In the genomic region with DNA sequence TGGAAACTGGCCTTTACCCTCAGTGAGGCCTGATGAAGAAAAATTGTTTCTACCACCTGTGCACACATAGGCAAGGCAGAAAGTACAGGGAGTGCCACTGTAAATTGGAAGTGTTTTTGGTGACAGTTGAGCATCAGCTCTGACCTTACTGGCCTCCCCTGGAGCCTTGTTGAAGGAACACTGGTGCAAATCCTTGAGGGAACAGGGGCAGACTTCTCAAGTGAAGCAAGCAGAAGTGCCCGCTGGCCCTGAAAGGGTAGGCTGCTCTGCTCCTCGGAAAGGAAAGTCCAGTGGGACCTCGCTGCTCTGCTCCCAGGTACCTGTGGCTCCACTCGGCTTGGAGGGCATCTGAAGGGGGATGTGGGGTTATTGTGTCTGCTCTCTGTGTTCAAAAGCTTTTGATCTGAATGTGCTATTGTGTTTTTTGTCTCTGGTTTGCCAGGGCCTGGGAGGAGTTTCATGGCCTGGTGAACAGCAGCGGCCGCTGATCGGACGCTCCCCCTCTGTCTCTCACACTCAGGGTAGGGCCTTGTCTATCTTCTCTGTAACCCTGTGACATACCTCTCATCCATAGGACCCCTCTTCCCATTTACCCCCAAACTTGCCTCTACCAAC, we compare ENCODE assay signal across 26 cellular contexts. TPM values are rescaled to one million over a fixed set of nuclear protein-coding genes. Genes with fewer than 3 reads are reported as not detected.
DNase-seq lines count a peak whose midpoint lies in the region; ATAC-seq and TF ChIP-seq lines count a peak whose summit lies in the region.
"Had no signal": no experiment of that assay in that cellular context is flagged by ENCODE, and none has a peak within 500 bp of the region (broad histone marks: within the 10 kb centered on the region; RNA-seq: fewer than 3 reads in every experiment).

No MANE protein-coding gene starts in this region.

- H3K27me3 Mint-ChIP-seq in activated naive CD8-positive, alpha-beta T cell: no peaks in the 10 kb centered on the region
- H3K27me3 Mint-ChIP-seq in activated naive CD8-positive, alpha-beta T cell treated with anti-CD3 and anti-CD28 coated beads, Interleukin-2, amount 50 U/mL, for 24 hours: no peaks in the 10 kb centered on the region

- in situ Hi-C loops in gastrocnemius medialis (cut with MboI; ENCODE audit: low sequenced_read_pairs in 4 of 4): no loop called here

- no peak for TF ChIP-seq POLR2A in right lobe of liver (IDR thresholded peaks at IDR 0.05)
- peak in 1 of 2 donors; percentile 41 for TF ChIP-seq POLR2A in gastrocnemius medialis (IDR thresholded peaks at IDR 0.05)
- TF ChIP-seq POLR2A in spleen (IDR thresholded peaks at IDR 0.05): no peak

- intact Hi-C loops in right lobe of liver (cut with DNase I): no loop called here
- intact Hi-C loops in gastrocnemius medialis (cut with DNase I; ENCODE audit: low total_unique reads): loop anchor here (2.0 kb wide), 2 partner anchors 15 to 23 kb away; partner anchors contain the start of genes EIF4E2 and TIGD1
- intact Hi-C loops in spleen (cut with DNase I; ENCODE audit: low total_unique reads): no loop called here

- no peaks in the 10 kb centered on the region for H3K4me1 Mint-ChIP-seq in activated naive CD8-positive, alpha-beta T cell (ENCODE audit: low read depth)
- peaks cover 1% of the 10 kb centered on the region for H3K4me1 Mint-ChIP-seq in activated naive CD8-positive, alpha-beta T cell treated with anti-CD3 and anti-CD28 coated beads, Interleukin-2, amount 50 U/mL, for 24 hours

- H3K9me3 ChIP-seq in right lobe of liver (no peaks in the 10 kb centered on the region), gastrocnemius medialis (no peaks in the 10 kb centered on the region), spleen (no peaks in the 10 kb centered on the region)
- H3K9me3 ChIP-seq: ascending aorta, HAP-1, left lung had no signal

- no peak for DNase-seq in activated naive CD8-positive, alpha-beta T cell treated with anti-CD3 and anti-CD28 coated beads, Interleukin-2, amount 50 U/mL, for 24 hours
- DNase-seq in right lobe of liver (no peak), gastrocnemius medialis (peak; percentile 69 to 76), ecto neural progenitor cell (ENCODE audit: low spot score) (no peak), NCI-H1048 (lab: John Stamatoyannopoulos, UW) (no peak), spleen (no peak)
- no peak for DNase-seq in central memory CD4-positive, alpha-beta T cell
- DNase-seq: 8988T; activated CD8-positive, alpha-beta T cell treated with anti-CD3 and anti-CD28 coated beads, Interleukin-2, amount 10 ng/mL, durations not matched to agents 7 days and 5 days; activated T-cell treated with anti-CD3 and anti-CD28 coated beads, Interleukin-2, amount 50 U/mL, for 1 hour; left lung; NCI-H1105 treated with DMSO at 0.1 percent for 48 hours; NCI-H2107; NCI-H510A treated with DMSO at 0.1 percent for 48 hours; occipital lobe; right cardiac atrium; stimulated activated CD4-positive, alpha-beta T cell treated with anti-CD3 and anti-CD28 coated beads, Interleukin-2, amount 100 ng/mL, for 24 hours; stimulated activated naive CD4-positive, alpha-beta T cell treated with Interleukin-2 at 50 U/mL for 16 hours; T1000 had no signal

- H3K36me3 ChIP-seq in right lobe of liver (peaks cover 2 to 13% (median 7%) of the 10 kb centered on the region in 4 donors), gastrocnemius medialis (peaks cover 0 to 26% of the 10 kb centered on the region in 2 donors), spleen (peaks cover 0 to 99% (median 60%) of the 10 kb centered on the region in 6 donors)

- no peak overlapping the region for H3K4me3 Mint-ChIP-seq in activated naive CD8-positive, alpha-beta T cell
- H3K4me3 Mint-ChIP-seq in activated naive CD8-positive, alpha-beta T cell treated with anti-CD3 and anti-CD28 coated beads, Interleukin-2, amount 50 U/mL, for 24 hours: no peak overlapping the region
- H3K4me3 Mint-ChIP-seq: activated CD8-positive, alpha-beta T cell treated with anti-CD3 and anti-CD28 coated beads, Interleukin-2, amount 10 ng/mL, durations not matched to agents 7 days and 5 days had no signal

- no peaks in the 10 kb centered on the region for H3K9me3 Mint-ChIP-seq in activated naive CD8-positive, alpha-beta T cell (ENCODE audit: low read depth)
- no peaks in the 10 kb centered on the region for H3K9me3 Mint-ChIP-seq in activated naive CD8-positive, alpha-beta T cell treated with anti-CD3 and anti-CD28 coated beads, Interleukin-2, amount 50 U/mL, for 24 hours

- no peak for ATAC-seq in activated naive CD8-positive, alpha-beta T cell treated with anti-CD3 and anti-CD28 coated beads, Interleukin-2, amount 50 U/mL, for 24 hours
- peak in 3 of 4 donors; percentile 5 to 12 (median 9) for ATAC-seq in right lobe of liver
- peak; percentile 49 to 65 for ATAC-seq in gastrocnemius medialis
- ATAC-seq: activated CD4-positive, CD25-positive, alpha-beta regulatory T cell treated with anti-CD3 and anti-CD28 coated beads, Interleukin-2, amount 50 U/mL, for 24 hours; activated CD8-positive, alpha-beta T cell treated with anti-CD3 and anti-CD28 coated beads, Interleukin-2, amount 10 ng/mL, durations not matched to agents 7 days and 5 days; left lung; right cardiac atrium had no signal

- TF ChIP-seq CTCF in right lobe of liver (IDR thresholded peaks at IDR 0.05): no peak
- TF ChIP-seq CTCF in gastrocnemius medialis (IDR thresholded peaks at IDR 0.05 in 4 of 5, conservative IDR thresholded peaks at IDR 0.05 in 1 of 5): no peak
- TF ChIP-seq CTCF in spleen (IDR thresholded peaks at IDR 0.05 in 8 of 11, conservative IDR thresholded peaks at IDR 0.05 in 3 of 11): no peak

- no CpG with 5 or more reads among the region's 8 CpGs for WGBS in right lobe of liver (ENCODE audit: insufficient coverage, low coverage, low lambda C conversion rate, missing lambda C conversion rate)
- 96 to 99% (median 97%) methylated on average over 8 of the region's 8 CpGs for WGBS in spleen, 5 donors

- peaks cover 0 to 66% (median 34%) of the 10 kb centered on the region in 4 donors for H3K4me1 ChIP-seq in right lobe of liver
- peaks cover 61 to 90% of the 10 kb centered on the region in 2 donors for H3K4me1 ChIP-seq in gastrocnemius medialis
- H3K4me1 ChIP-seq in spleen: no peaks in the 10 kb centered on the region
- H3K4me1 ChIP-seq: ascending aorta, HAP-1, left lung had no signal

- peak overlapping the region; percentile 24 for H3K27ac Mint-ChIP-seq in activated naive CD8-positive, alpha-beta T cell
- H3K27ac Mint-ChIP-seq in activated naive CD8-positive, alpha-beta T cell treated with anti-CD3 and anti-CD28 coated beads, Interleukin-2, amount 50 U/mL, for 24 hours: no peak overlapping the region
- H3K27ac Mint-ChIP-seq: activated CD8-positive, alpha-beta T cell treated with anti-CD3 and anti-CD28 coated beads, Interleukin-2, amount 10 ng/mL, durations not matched to agents 7 days and 5 days had no signal

- H3K27ac ChIP-seq in right lobe of liver: peak overlapping the region; percentile 66 to 77 (median 70)
- peak overlapping the region; percentile 85 to 93 (median 88) for H3K27ac ChIP-seq in gastrocnemius medialis
- H3K27ac ChIP-seq in spleen: no peak overlapping the region
- H3K27ac ChIP-seq: ascending aorta, left lung had no signal

- peak overlapping the region in 1 of 3 donors; percentile 16 for H3K4me3 ChIP-seq in right lobe of liver
- peak overlapping the region in 3 of 4 donors; percentile 26 to 49 (median 30) for H3K4me3 ChIP-seq in gastrocnemius medialis
- H3K4me3 ChIP-seq in spleen: no peak overlapping the region
- H3K4me3 ChIP-seq: ascending aorta, HAP-1, left lung had no signal

- peaks cover 6% of the 10 kb centered on the region for H3K36me3 Mint-ChIP-seq in activated naive CD8-positive, alpha-beta T cell
- H3K36me3 Mint-ChIP-seq in activated naive CD8-positive, alpha-beta T cell treated with anti-CD3 and anti-CD28 coated beads, Interleukin-2, amount 50 U/mL, for 24 hours (ENCODE audit: low read depth): peaks cover 31% of the 10 kb centered on the region

- no peaks in the 10 kb centered on the region for H3K27me3 ChIP-seq in right lobe of liver
- no peaks in the 10 kb centered on the region for H3K27me3 ChIP-seq in gastrocnemius medialis
- H3K27me3 ChIP-seq in spleen (replicated peaks in 1 of 7): no peaks in the 10 kb centered on the region
- H3K27me3 ChIP-seq: ascending aorta, left lung had no signal

RNA-seq across cellular contexts. Expression of gene EIF4E2, which starts 23.4 kb away (rescaled TPM):
- total RNA-seq in right lobe of liver (10 to 100 TPM; 24.3 to 47.7 (median 42.0) TPM), gastrocnemius medialis (100 to 1,000 TPM in 1 of 4 donors, 10 to 100 TPM in 3; 57.9 to 111 (median 71.2) TPM), spleen (10 to 100 TPM; 39.8 to 61.1 (median 49.0) TPM)
- polyA plus RNA-seq in spleen: 10 to 100 TPM; 29.3 to 42.9 (median 41.4) TPM

RNA-seq across cellular contexts. Expression of gene TIGD1, which starts 23.6 kb away (rescaled TPM):
- total RNA-seq in right lobe of liver (1 to 10 TPM in 3 of 6 experiments, under 1 TPM in 3; 0.68 to 1.5 (median 1.0) TPM), gastrocnemius medialis (1 to 10 TPM; 1.4 to 3.0 (median 2.1) TPM), spleen (10 to 100 TPM in 3 of 7 donors, 1 to 10 TPM in 4; 5.1 to 13.5 (median 9.9) TPM)
- 1 to 10 TPM; 4.4 to 8.3 (median 6.0) TPM for polyA plus RNA-seq in spleen

RNA-seq across cellular contexts. Expression of gene CHRNG, which starts 34.4 kb away (rescaled TPM):
- total RNA-seq in right lobe of liver: not detected
- 10 to 100 TPM in 3 of 4 donors, 1 to 10 TPM in 1; 3.5 to 57.5 (median 24.6) TPM for total RNA-seq in gastrocnemius medialis
- not detected for total RNA-seq in spleen
- polyA plus RNA-seq in spleen: under 1 TPM in 1 of 3 donors, not detected in 2; 0.06 TPM
- total RNA-seq: activated CD8-positive, alpha-beta T cell treated with anti-CD3 and anti-CD28 coated beads, Interleukin-2, amount 10 ng/mL, durations not matched to agents 7 days and 5 days; ascending aorta; Daoy; left lung; mucosa of gallbladder; right cardiac atrium; RPMI7951 had no signal
- polyA plus RNA-seq: right cardiac atrium had no signal

RNA-seq across cellular contexts. Expression of gene CHRND, which starts 48.0 kb away (rescaled TPM):
- not detected for total RNA-seq in right lobe of liver
- 100 to 1,000 TPM in 1 of 4 donors, 10 to 100 TPM in 3; 49.1 to 119 (median 81.1) TPM for total RNA-seq in gastrocnemius medialis
- under 1 TPM in 1 of 7 donors, not detected in 6; 0.32 TPM for total RNA-seq in spleen
- polyA plus RNA-seq in spleen: not detected
- total RNA-seq: activated CD8-positive, alpha-beta T cell treated with anti-CD3 and anti-CD28 coated beads, Interleukin-2, amount 10 ng/mL, durations not matched to agents 7 days and 5 days; ascending aorta; Daoy; left lung; mucosa of gallbladder; occipital lobe; RPMI7951 had no signal

RNA-seq across cellular contexts. Expression of gene PRSS56, which starts 53.7 kb away (rescaled TPM):
- under 1 TPM in 1 of 6 experiments, not detected in 5; 0.19 TPM for total RNA-seq in right lobe of liver
- total RNA-seq in gastrocnemius medialis: 1 to 10 TPM; 1.0 to 3.2 (median 2.2) TPM
- under 1 TPM in 1 of 7 donors, not detected in 6; 0.13 TPM for total RNA-seq in spleen
- under 1 TPM in 1 of 3 donors, not detected in 2; 0.04 TPM for polyA plus RNA-seq in spleen
- total RNA-seq: activated CD8-positive, alpha-beta T cell treated with anti-CD3 and anti-CD28 coated beads, Interleukin-2, amount 10 ng/mL, durations not matched to agents 7 days and 5 days; ascending aorta; Daoy; left lung; mucosa of gallbladder; occipital lobe; RPMI7951 had no signal

Comparison
In these comparisons a context has a peak if more than half of its experiments do, and no peak if none do; other contexts are left out.
1. DNase-seq: peak in gastrocnemius medialis (2 of 2); none in activated naive CD8-positive, alpha-beta T cell treated with anti-CD3 and anti-CD28 coated beads, Interleukin-2, amount 50 U/mL, for 24 hours (single experiment), right lobe of liver (0 of 3), ecto neural progenitor cell (single experiment), NCI-H1048 (single experiment), central memory CD4-positive, alpha-beta T cell (single experiment) and spleen (single experiment).
2. H3K27ac ChIP-seq: peak in right lobe of liver (3 of 3) and gastrocnemius medialis (4 of 4); none in spleen (0 of 8).
3. H3K4me3 ChIP-seq: peak in gastrocnemius medialis (3 of 4); none in spleen (0 of 8).